8 cellular contexts compared by ENCODE assay signal in the genomic region with DNA sequence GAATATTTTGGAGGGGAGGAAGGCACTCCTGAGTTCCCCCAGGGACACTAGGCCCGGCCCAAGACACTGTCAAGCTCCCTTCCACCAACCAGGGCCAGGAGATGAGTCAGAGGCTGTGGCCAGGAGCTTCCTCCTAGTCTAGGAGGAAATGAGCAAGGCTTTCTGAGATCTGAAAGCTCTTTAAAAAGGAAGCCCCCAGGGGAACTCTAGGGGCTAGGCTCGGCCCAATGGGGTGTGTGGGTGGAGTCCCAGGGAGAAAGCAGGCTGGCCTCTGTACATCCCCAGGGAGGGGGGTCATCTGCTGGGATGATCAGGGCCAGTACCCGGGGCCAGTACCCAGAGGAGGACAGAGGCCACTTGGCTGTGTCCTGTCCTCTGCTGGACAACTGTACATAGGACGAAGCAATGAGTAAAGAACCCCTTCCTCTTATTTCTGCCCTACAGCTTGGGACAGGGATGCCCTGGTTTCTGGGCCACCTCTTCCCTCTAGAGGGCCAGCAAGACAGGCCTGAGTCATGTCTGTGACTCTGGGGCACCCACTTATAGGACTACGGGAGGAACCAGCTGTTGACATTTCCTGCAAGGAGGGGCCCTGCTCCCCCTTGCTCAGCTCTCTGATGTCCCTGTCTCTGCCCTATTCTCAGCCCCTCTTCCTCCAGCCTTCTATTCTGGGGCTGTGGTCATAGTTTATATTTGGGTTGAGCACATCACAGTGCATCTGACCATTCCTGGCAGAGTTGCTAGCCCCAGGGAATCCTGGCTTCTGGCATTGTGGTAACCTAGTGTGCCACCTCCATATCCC. TPM values are rescaled to one million over a fixed set of nuclear protein-coding genes. Genes with fewer than 3 reads are reported as not detected.
DNase-seq lines count a peak whose midpoint lies in the region; ATAC-seq and FAIRE-seq lines count a peak whose summit lies in the region.

No MANE protein-coding gene starts in this region.

- in situ Hi-C loops in G401 (cut with HindIII; ENCODE audit: low sequenced_read_pairs), result no loop called here

- peak overlapping the region; percentile 99 for H3K4me3 Mint-ChIP-seq in activated T-helper 17 cell treated with anti-CD3 and anti-CD28 coated beads, Interleukin-2, amount 50 U/mL, for 72 hours

- intact Hi-C loops in sciatic nerve (cut with DNase I), result no loop called here

- DNase-seq in RCC 7860 (ENCODE audit: low spot score) (peak; percentile 78), glomerular visceral epithelial cell (ENCODE audit: extremely low spot score) (peak; percentile 74), sciatic nerve (ENCODE audit: low spot score) (peak; percentile 80), G401 (ENCODE audit: low spot score) (no peak), DMS79 treated with DMSO at 0.1 percent for 48 hours (lab: John Stamatoyannopoulos, UW) (no peak)

- H3K27me3 Mint-ChIP-seq in activated T-helper 17 cell treated with anti-CD3 and anti-CD28 coated beads, Interleukin-2, amount 50 U/mL, for 72 hours, result no peaks in the 10 kb centered on the region

- FAIRE-seq in RCC 7860 (lab: Jason Lieb, UNC), result peak; percentile 65

- ATAC-seq in GM18508 (IDR thresholded peaks at IDR 0.05; ENCODE audit: insufficient read depth, unreplicated experiment) (peak; percentile 36), HG02943 (IDR thresholded peaks at IDR 0.05; ENCODE audit: low read depth, unreplicated experiment) (peak; percentile 42), sciatic nerve (peak; percentile 5)
- peak; percentile 70 for ATAC-seq in activated T-helper 17 cell treated with anti-CD3 and anti-CD28 coated beads, Interleukin-2, amount 50 U/mL, for 72 hours (replicated peaks)

- H3K9me3 Mint-ChIP-seq in activated T-helper 17 cell treated with anti-CD3 and anti-CD28 coated beads, Interleukin-2, amount 50 U/mL, for 72 hours, result no peaks in the 10 kb centered on the region

- H3K36me3 Mint-ChIP-seq in activated T-helper 17 cell treated with anti-CD3 and anti-CD28 coated beads, Interleukin-2, amount 50 U/mL, for 72 hours (ENCODE audit: low read depth), result peaks cover 52% of the 10 kb centered on the region

- peak overlapping the region; percentile 94 for H3K27ac Mint-ChIP-seq in activated T-helper 17 cell treated with anti-CD3 and anti-CD28 coated beads, Interleukin-2, amount 50 U/mL, for 72 hours

- peaks cover 36% of the 10 kb centered on the region for H3K4me1 Mint-ChIP-seq in activated T-helper 17 cell treated with anti-CD3 and anti-CD28 coated beads, Interleukin-2, amount 50 U/mL, for 72 hours

RNA-seq across cellular contexts. Expression of a gene that starts 2.7 kb away (rescaled TPM):
- 100 to 1,000 TPM; 104 to 145 TPM for total RNA-seq in activated T-helper 17 cell treated with anti-CD3 and anti-CD28 coated beads, Interleukin-2, amount 50 U/mL, for 72 hours
- total RNA-seq in sciatic nerve, result 35.3 TPM
- 19.2 and 23.6 TPM in 2 replicates for total RNA-seq in G401 (2014; rRNA removed; shearing (Covaris generic))

RNA-seq across cellular contexts. Expression of a gene that starts 4.2 kb away (rescaled TPM):
- 10 to 100 TPM in 1 of 2 donors, 1 to 10 TPM in 1; 3.5 to 15.7 TPM for total RNA-seq in activated T-helper 17 cell treated with anti-CD3 and anti-CD28 coated beads, Interleukin-2, amount 50 U/mL, for 72 hours
- total RNA-seq in sciatic nerve, result 1.2 TPM
- 1.0 and 4.8 TPM in 2 replicates for total RNA-seq in G401 (2014; rRNA removed; shearing (Covaris generic))

RNA-seq across cellular contexts. Expression of a gene that starts 17.7 kb away (rescaled TPM):
- 10 to 100 TPM; 31.7 to 39.5 TPM for total RNA-seq in activated T-helper 17 cell treated with anti-CD3 and anti-CD28 coated beads, Interleukin-2, amount 50 U/mL, for 72 hours
- total RNA-seq in sciatic nerve, result 24.6 TPM
- total RNA-seq in G401 (2014; rRNA removed; shearing (Covaris generic)), result 64.4 and 90.0 TPM in 2 replicates

RNA-seq across cellular contexts. Expression of a gene that starts 34.7 kb away (rescaled TPM):
- total RNA-seq in activated T-helper 17 cell treated with anti-CD3 and anti-CD28 coated beads, Interleukin-2, amount 50 U/mL, for 72 hours, result 10 to 100 TPM in 1 of 2 donors, 1 to 10 TPM in 1; 6.4 to 29.0 TPM
- total RNA-seq in sciatic nerve, result 15.0 TPM
- total RNA-seq in G401 (2014; rRNA removed; shearing (Covaris generic)), result 15.7 and 27.0 TPM in 2 replicates

RNA-seq across cellular contexts. Expression of a gene that starts 45.7 kb away (rescaled TPM):
- total RNA-seq in activated T-helper 17 cell treated with anti-CD3 and anti-CD28 coated beads, Interleukin-2, amount 50 U/mL, for 72 hours, result 1 to 10 TPM; 6.6 to 7.1 TPM
- 2.0 TPM for total RNA-seq in sciatic nerve
- total RNA-seq in G401 (2014; rRNA removed; shearing (Covaris generic)), result 0.61 and 1.0 TPM in 2 replicates

Comparison
In these comparisons a context has a peak if more than half of its experiments do, and no peak if none do; other contexts are left out.
1. ATAC-seq: peak in every context shown above with its lines; median percentile 70 in activated T-helper 17 cell treated with anti-CD3 and anti-CD28 coated beads, Interleukin-2, amount 50 U/mL, for 72 hours; 42 in HG02943; 36 in GM18508; 5 in sciatic nerve.
2. DNase-seq: peak in RCC 7860 (single experiment), glomerular visceral epithelial cell (single experiment) and sciatic nerve (single experiment); none in G401 (single experiment) and DMS79 treated with DMSO at 0.1 percent for 48 hours (single experiment).